ENCODE assay signal across 8 cellular contexts in the genomic region with DNA sequence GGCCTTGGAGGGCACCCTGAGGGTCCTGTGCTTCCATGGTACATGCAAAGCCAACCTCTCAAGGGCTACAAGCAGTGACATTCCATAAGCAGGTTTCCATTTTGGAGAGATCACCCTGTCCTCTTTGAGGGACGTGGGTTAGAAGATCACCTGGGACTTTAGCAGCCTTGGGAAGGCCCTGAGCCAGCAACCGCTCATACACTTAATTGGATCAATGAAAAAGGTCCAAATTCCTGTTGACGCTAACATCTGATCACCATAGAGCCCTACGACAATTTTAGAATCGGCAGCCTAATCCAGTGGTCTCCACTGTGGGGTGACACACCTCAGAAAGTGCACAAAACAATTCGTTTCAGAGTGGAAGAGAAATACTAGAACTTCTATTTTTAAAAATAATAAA.
"Had no signal": no experiment of that assay in that cellular context is flagged by ENCODE, and none has a peak within 500 bp of the region (broad histone marks: within the 10 kb centered on the region; RNA-seq: fewer than 3 reads in every experiment).

No MANE protein-coding gene starts in this region.

- H3K27ac Mint-ChIP-seq: HFFc6 had no signal

- DNase-seq: GOT3, H7, HFFc6, IMR-90 had no signal

- H3K4me3 Mint-ChIP-seq: HFFc6 had no signal

- H3K9me3 ChIP-seq: HAP-1 had no signal

- H3K36me3 ChIP-seq: HAP-1 had no signal

- H3K9me3 Mint-ChIP-seq: HFFc6 had no signal

- H3K27ac ChIP-seq: HL-60 had no signal

- H3K4me1 ChIP-seq: HAP-1 had no signal

- ATAC-seq: HCT116, K562 had no signal

- FAIRE-seq: K562 had no signal

- H3K4me3 ChIP-seq: HAP-1, K562 had no signal
